2 cellular contexts compared by ENCODE assay signal in the genomic region with DNA sequence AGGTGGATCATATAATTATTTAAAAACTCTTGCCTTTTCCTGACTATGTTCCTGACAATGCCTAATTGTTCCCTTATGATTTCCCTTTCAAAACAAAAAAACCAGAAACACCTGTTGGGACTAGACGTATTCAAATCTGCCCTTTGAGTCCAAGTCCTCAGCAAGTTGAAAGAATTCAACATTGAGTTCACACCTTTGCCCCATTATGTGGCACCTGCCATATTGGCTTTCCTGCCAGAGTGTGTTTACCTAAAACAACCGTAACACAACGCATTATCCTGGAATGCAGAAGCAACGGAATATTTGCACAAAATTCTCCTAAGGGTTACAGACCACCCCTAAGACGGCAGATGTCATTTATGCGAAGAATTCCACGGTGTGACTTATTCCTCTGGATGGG.
TF ChIP-seq lines count a peak whose summit lies in the region.

No MANE protein-coding gene starts in this region.

TF ChIP-seq in HepG2, 621 proteins besides CTCF, POLR2A, EP300 and RAD21 (continues in another document):
- TF ChIP-seq JDP2 (CRISPR knock-in tag; IDR thresholded peaks at IDR 0.05; ENCODE audit: borderline replicate concordance) (no peak), ZNF496 (CRISPR knock-in tag; IDR thresholded peaks at IDR 0.05; ENCODE audit: insufficient replicate concordance) (no peak), KDM1A (CRISPR knock-in tag; IDR thresholded peaks at IDR 0.05) (no peak), PCBP2 (optimal IDR thresholded peaks at IDR 0.05; ENCODE audit: low read depth, low read length, poor library complexity, severe bottlenecking) (no peak), CBX1 (IDR thresholded peaks at IDR 0.05; ENCODE audit: low read depth) (no peak), ZBTB10 (CRISPR knock-in tag; IDR thresholded peaks at IDR 0.05; ENCODE audit: borderline replicate concordance) (no peak), ZNF160 (CRISPR knock-in tag; IDR thresholded peaks at IDR 0.05) (no peak), TBX2 (CRISPR knock-in tag; IDR thresholded peaks at IDR 0.05; ENCODE audit: borderline replicate concordance) (peak; percentile 58), FIP1L1 (IDR thresholded peaks at IDR 0.05; ENCODE audit: borderline replicate concordance, insufficient read depth, low read depth, low read length) (no peak), PLRG1 (conservative IDR thresholded peaks at IDR 0.05) (no peak), ATF2 (CRISPR knock-in tag; IDR thresholded peaks at IDR 0.05) (no peak), FOXP1 (IDR thresholded peaks at IDR 0.05) (no peak), FOXP1 (CRISPR knock-in tag; IDR thresholded peaks at IDR 0.05) (peak; percentile 18; the same call in 1 of the 2 replicates), ZNF383 (CRISPR knock-in tag; IDR thresholded peaks at IDR 0.05; ENCODE audit: borderline replicate concordance) (no peak), ESRRA (CRISPR knock-in tag; IDR thresholded peaks at IDR 0.05; ENCODE audit: low read depth) (no peak), ZNF253 (CRISPR knock-in tag; IDR thresholded peaks at IDR 0.05; ENCODE audit: borderline replicate concordance) (no peak), HHEX (CRISPR knock-in tag; IDR thresholded peaks at IDR 0.05) (0 out of 2 replicates have a peak, but pooled peaks have one; percentile 12), REL (CRISPR knock-in tag; conservative IDR thresholded peaks at IDR 0.05) (no peak), TBX3 (IDR thresholded peaks at IDR 0.05; ENCODE audit: borderline replicate concordance) (peak; percentile 90), LCORL (IDR thresholded peaks at IDR 0.05) (no peak), LCORL (CRISPR knock-in tag; IDR thresholded peaks at IDR 0.05) (no peak)
- TF ChIP-seq, protein P1, sequence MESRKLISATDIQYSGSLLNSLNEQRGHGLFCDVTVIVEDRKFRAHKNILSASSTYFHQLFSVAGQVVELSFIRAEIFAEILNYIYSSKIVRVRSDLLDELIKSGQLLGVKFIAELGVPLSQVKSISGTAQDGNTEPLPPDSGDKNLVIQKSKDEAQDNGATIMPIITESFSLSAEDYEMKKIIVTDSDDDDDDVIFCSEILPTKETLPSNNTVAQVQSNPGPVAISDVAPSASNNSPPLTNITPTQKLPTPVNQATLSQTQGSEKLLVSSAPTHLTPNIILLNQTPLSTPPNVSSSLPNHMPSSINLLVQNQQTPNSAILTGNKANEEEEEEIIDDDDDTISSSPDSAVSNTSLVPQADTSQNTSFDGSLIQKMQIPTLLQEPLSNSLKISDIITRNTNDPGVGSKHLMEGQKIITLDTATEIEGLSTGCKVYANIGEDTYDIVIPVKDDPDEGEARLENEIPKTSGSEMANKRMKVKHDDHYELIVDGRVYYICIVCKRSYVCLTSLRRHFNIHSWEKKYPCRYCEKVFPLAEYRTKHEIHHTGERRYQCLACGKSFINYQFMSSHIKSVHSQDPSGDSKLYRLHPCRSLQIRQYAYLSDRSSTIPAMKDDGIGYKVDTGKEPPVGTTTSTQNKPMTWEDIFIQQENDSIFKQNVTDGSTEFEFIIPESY (CRISPR knock-in tag; IDR thresholded peaks at IDR 0.05), result peak; percentile 93
- TF ChIP-seq, protein P2, sequence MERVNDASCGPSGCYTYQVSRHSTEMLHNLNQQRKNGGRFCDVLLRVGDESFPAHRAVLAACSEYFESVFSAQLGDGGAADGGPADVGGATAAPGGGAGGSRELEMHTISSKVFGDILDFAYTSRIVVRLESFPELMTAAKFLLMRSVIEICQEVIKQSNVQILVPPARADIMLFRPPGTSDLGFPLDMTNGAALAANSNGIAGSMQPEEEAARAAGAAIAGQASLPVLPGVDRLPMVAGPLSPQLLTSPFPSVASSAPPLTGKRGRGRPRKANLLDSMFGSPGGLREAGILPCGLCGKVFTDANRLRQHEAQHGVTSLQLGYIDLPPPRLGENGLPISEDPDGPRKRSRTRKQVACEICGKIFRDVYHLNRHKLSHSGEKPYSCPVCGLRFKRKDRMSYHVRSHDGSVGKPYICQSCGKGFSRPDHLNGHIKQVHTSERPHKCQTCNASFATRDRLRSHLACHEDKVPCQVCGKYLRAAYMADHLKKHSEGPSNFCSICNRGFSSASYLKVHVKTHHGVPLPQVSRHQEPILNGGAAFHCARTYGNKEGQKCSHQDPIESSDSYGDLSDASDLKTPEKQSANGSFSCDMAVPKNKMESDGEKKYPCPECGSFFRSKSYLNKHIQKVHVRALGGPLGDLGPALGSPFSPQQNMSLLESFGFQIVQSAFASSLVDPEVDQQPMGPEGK (CRISPR knock-in tag; IDR thresholded peaks at IDR 0.05), result no peak

TF ChIP-seq in endothelial cell of umbilical vein, 7 proteins besides CTCF, POLR2A, EP300 and RAD21:
- TF ChIP-seq MYC (IDR thresholded peaks at IDR 0.05; ENCODE audit: low read depth, low read length) (no peak), MAX (IDR thresholded peaks at IDR 0.05; ENCODE audit: insufficient read depth, insufficient read length) (no peak), JUN (IDR thresholded peaks at IDR 0.05; ENCODE audit: borderline replicate concordance, insufficient read depth, insufficient read length, low read depth) (no peak), GATA2 (IDR thresholded peaks at IDR 0.05; ENCODE audit: insufficient read depth, insufficient read length, low read depth, low read length) (no peak), FOS (IDR thresholded peaks at IDR 0.05; ENCODE audit: borderline replicate concordance, insufficient read depth, low read length) (no peak), EZH2 (IDR thresholded peaks at IDR 0.05; ENCODE audit: borderline replicate concordance, low read depth, low read length, severe bottlenecking) (no peak), POLR2AphosphoS5 (IDR thresholded peaks at IDR 0.05; ENCODE audit: insufficient read depth, low read depth, low read length) (no peak)
